ENCODE assay signal across 8 cellular contexts in the genomic region with DNA sequence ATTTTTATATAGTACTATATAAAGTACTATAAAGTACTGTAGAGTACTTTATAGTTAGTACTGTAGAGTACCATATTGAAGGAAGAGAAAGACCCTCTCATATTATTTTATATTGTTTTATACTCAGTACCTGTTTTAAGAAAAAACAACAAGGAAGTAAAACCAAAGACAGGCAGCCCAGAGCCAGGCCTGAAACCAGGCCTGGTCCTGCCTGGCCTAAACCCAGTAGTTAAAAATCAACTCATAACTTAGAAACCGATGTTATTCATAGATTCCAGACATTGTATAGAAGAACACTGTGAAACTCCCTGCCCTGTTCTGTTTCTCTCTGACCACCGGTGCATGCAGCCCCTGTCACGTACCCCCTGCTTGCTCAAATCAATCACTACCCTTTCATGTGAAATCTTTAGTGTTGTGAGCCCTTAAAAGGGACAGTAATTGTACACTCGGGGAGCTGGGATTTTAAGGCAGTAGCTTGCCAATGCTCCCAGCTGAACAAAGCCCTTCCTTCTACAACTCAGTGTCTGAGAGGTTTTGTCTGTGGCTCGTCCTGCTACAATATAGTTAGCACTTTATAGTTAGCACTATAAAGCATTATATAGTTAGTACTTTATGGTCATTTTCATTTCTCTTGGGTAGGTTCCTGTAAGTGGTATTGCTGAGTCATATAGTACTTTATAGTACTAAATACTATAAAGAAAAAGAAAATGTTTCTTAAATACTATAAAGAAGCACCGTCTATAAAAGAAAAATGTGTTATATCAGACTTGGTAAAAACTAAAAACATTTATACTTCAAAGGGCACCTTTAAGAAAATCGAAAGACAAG.
DNase-seq lines count a peak whose midpoint lies in the region; ATAC-seq and TF ChIP-seq lines count a peak whose summit lies in the region.
"Not testable (repeated sequence)": the region's sequence is repeated elsewhere in the genome, so short reads cannot be mapped to it uniquely, and the experiment has no call there.

No MANE protein-coding gene starts in this region.

- H3K4me3 ChIP-seq in OCI-LY7 (ENCODE audit: low read depth, low read length, poor library complexity, severe bottlenecking): not testable (repeated sequence)

- H3K4me3 Mint-ChIP-seq in stimulated activated naive B cell treated with anti-CD40 and anti-IgM and Interleukin-4, amounts not matched to agents 10 μg/mL and 1 μg/mL and 100 μg/mL, for 72 hours: not testable (repeated sequence)

- H3K27ac Mint-ChIP-seq in stimulated activated naive B cell treated with anti-CD40 and anti-IgM and Interleukin-4, amounts not matched to agents 10 μg/mL and 1 μg/mL and 100 μg/mL, for 72 hours: peak overlapping the region; percentile 87

- not testable (repeated sequence) for H3K36me3 ChIP-seq in OCI-LY7 (ENCODE audit: insufficient read depth, low read length)

- H4K20me1 ChIP-seq in OCI-LY7 (ENCODE audit: insufficient read depth, low read length): not testable (repeated sequence)

- not testable (repeated sequence) for H3K9me3 Mint-ChIP-seq in stimulated activated naive B cell treated with anti-CD40 and anti-IgM and Interleukin-4, amounts not matched to agents 10 μg/mL and 1 μg/mL and 100 μg/mL, for 72 hours

- CTCF ChIA-PET in OCI-LY7 (lab: Charles Lee; ENCODE audit: unreplicated experiment): not testable (repeated sequence)

- POLR2A ChIA-PET in OCI-LY7 (lab: Charles Lee): interaction anchor here (0.6 to 0.7 kb wide), 2 partner anchors 52 to 422 kb away, joined by 3 to 4 read pairs; no protein-coding TSS in a partner anchor

- H3K36me3 Mint-ChIP-seq in stimulated activated naive B cell treated with anti-CD40 and anti-IgM and Interleukin-4, amounts not matched to agents 10 μg/mL and 1 μg/mL and 100 μg/mL, for 72 hours: not testable (repeated sequence)

- H3K79me2 ChIP-seq in OCI-LY7 (ENCODE audit: insufficient read depth, low read depth, low read length): not testable (repeated sequence)

- H3K27me3 Mint-ChIP-seq in stimulated activated naive B cell treated with anti-CD40 and anti-IgM and Interleukin-4, amounts not matched to agents 10 μg/mL and 1 μg/mL and 100 μg/mL, for 72 hours: not testable (repeated sequence)

- not testable (repeated sequence) for H3K9me3 ChIP-seq in OCI-LY7 (ENCODE audit: low read length)

- H3K9me2 ChIP-seq in OCI-LY7 (ENCODE audit: insufficient read depth, low read length): not testable (repeated sequence)

- ATAC-seq in GM18858 (IDR thresholded peaks at IDR 0.05; ENCODE audit: unreplicated experiment) (peak; percentile 53), GM19455 (IDR thresholded peaks at IDR 0.05; ENCODE audit: unreplicated experiment) (peak; percentile 62), GM21825 (IDR thresholded peaks at IDR 0.05; ENCODE audit: unreplicated experiment) (peak; percentile 64), HG02973 (IDR thresholded peaks at IDR 0.05; ENCODE audit: unreplicated experiment) (peak; percentile 62), HG03432 (IDR thresholded peaks at IDR 0.05; ENCODE audit: unreplicated experiment) (peak; percentile 84), left colon (peak; percentile 100)
- peak; percentile 52 to 57 for ATAC-seq in stimulated activated naive B cell treated with anti-CD40 and anti-IgM and Interleukin-4, amounts not matched to agents 10 μg/mL and 1 μg/mL and 100 μg/mL, for 72 hours (replicated peaks)

- peaks cover 16 to 22% of the 10 kb centered on the region in 2 donors for H3K4me1 Mint-ChIP-seq in stimulated activated naive B cell treated with anti-CD40 and anti-IgM and Interleukin-4, amounts not matched to agents 10 μg/mL and 1 μg/mL and 100 μg/mL, for 72 hours

- H2AFZ ChIP-seq in OCI-LY7 (ENCODE audit: low read length): peak overlapping the region; percentile 64; the same call in 1 of the 2 replicates

- DNase-seq in OCI-LY7 (ENCODE audit: low spot score): not testable (repeated sequence)
- DNase-seq in left colon: peak; percentile 18 to 28
- DNase-seq in stimulated activated naive B cell treated with anti-CD40 and anti-IgM and Interleukin-4, amounts not matched to agents 10 μg/mL and 1 μg/mL and 100 μg/mL, for 72 hours: peak; percentile 13

- not testable (repeated sequence) for TF ChIP-seq CTCF in OCI-LY7 (conservative IDR thresholded peaks at IDR 0.05; ENCODE audit: low read length)

- H3K4me2 ChIP-seq in OCI-LY7 (ENCODE audit: low read length): not testable (repeated sequence)

- BruUV-seq in OCI-LY7 (replicated peaks; lab: Mats Ljungman, UMichigan): not testable (repeated sequence)

- H3K4me1 ChIP-seq in OCI-LY7 (ENCODE audit: insufficient read depth, low read length, poor library complexity, severe bottlenecking): not testable (repeated sequence)

- not testable (repeated sequence) for H3K27ac ChIP-seq in OCI-LY7 (ENCODE audit: low read depth, low read length, poor library complexity, severe bottlenecking)

- intact Hi-C loops in OCI-LY7 (cut with micrococcal nuclease; ENCODE audit: unreplicated experiment); left colon (cut with DNase I, micrococcal nuclease): not testable (repeated sequence)
